Comparison of ENCODE assay signal across 1 cellular context in genomic region chr18:44715245-44715644, GRCh38.
TF ChIP-seq lines count a peak whose summit lies in the region.

No MANE protein-coding gene starts in this region.

TF ChIP-seq in HepG2, 621 proteins besides CTCF, POLR2A, EP300 and RAD21 (continued from another document):
- TF ChIP-seq ZNF646 (CRISPR knock-in tag; IDR thresholded peaks at IDR 0.05) (no peak), ZNF781 (CRISPR knock-in tag; IDR thresholded peaks at IDR 0.05; ENCODE audit: borderline replicate concordance, not compliant biosample characterization) (no peak), ZSCAN12 (CRISPR knock-in tag; IDR thresholded peaks at IDR 0.05) (no peak), RAD51 (IDR thresholded peaks at IDR 0.05; ENCODE audit: borderline replicate concordance) (no peak), ZNF510 (CRISPR knock-in tag; IDR thresholded peaks at IDR 0.05; ENCODE audit: low read depth) (no peak), ZNF350 (CRISPR knock-in tag; IDR thresholded peaks at IDR 0.05; ENCODE audit: borderline replicate concordance, low read depth) (no peak), TBX2 (CRISPR knock-in tag; IDR thresholded peaks at IDR 0.05; ENCODE audit: borderline replicate concordance) (no peak), SNAPC4 (CRISPR knock-in tag; IDR thresholded peaks at IDR 0.05) (no peak), KMT2B (CRISPR knock-in tag; IDR thresholded peaks at IDR 0.05) (no peak), NFYC (CRISPR knock-in tag; IDR thresholded peaks at IDR 0.05) (no peak), ELF4 (CRISPR knock-in tag; IDR thresholded peaks at IDR 0.05; ENCODE audit: borderline replicate concordance) (no peak), HNRNPK (IDR thresholded peaks at IDR 0.05; ENCODE audit: low read depth, low read length, poor library complexity, severe bottlenecking) (no peak), MYNN (CRISPR knock-in tag; IDR thresholded peaks at IDR 0.05; ENCODE audit: low read depth) (no peak)
- TF ChIP-seq, protein P1, sequence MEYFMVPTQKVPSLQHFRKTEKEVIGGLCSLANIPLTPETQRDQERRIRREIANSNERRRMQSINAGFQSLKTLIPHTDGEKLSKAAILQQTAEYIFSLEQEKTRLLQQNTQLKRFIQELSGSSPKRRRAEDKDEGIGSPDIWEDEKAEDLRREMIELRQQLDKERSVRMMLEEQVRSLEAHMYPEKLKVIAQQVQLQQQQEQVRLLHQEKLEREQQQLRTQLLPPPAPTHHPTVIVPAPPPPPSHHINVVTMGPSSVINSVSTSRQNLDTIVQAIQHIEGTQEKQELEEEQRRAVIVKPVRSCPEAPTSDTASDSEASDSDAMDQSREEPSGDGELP (IDR thresholded peaks at IDR 0.05; ENCODE audit: borderline replicate concordance, low read depth): no peak
